In genomic region chr17:13589658-13590057, GRCh38 we compare ENCODE assay signal across 27 cellular contexts. TPM values are rescaled to one million over a fixed set of nuclear protein-coding genes. Genes with fewer than 3 reads are reported as not detected.
DNase-seq lines count a peak whose midpoint lies in the region; ATAC-seq and TF ChIP-seq lines count a peak whose summit lies in the region.
"Had no signal": no experiment of that assay in that cellular context is flagged by ENCODE, and none has a peak within 500 bp of the region (broad histone marks: within the 10 kb centered on the region; RNA-seq: fewer than 3 reads in every experiment).

No MANE protein-coding gene starts in this region.

- H3K9me3 Mint-ChIP-seq in chondrocyte (ENCODE audit: low read depth): no peaks in the 10 kb centered on the region
- H3K9me3 Mint-ChIP-seq in neural progenitor cell: no peaks in the 10 kb centered on the region
- H3K9me3 Mint-ChIP-seq: activated CD4-positive, alpha-beta T cell treated with anti-CD3 and anti-CD28 coated beads, Interleukin-2, amount 10 ng/mL, durations not matched to agents 7 days and 5 days had no signal

- H3K36me3 ChIP-seq in MM.1S (replicated peaks; ENCODE audit: insufficient read depth, low read length): no peaks in the 10 kb centered on the region
- no peaks in the 10 kb centered on the region for H3K36me3 ChIP-seq in neural progenitor cell
- H3K36me3 ChIP-seq: BLaER1, vagina had no signal

- H3K79me2 ChIP-seq in MM.1S (ENCODE audit: low read length) (no peaks in the 10 kb centered on the region), neural progenitor cell (ENCODE audit: low read depth) (no peaks in the 10 kb centered on the region)

- H3K4me3 ChIP-seq in GM12864 (ENCODE audit: low read depth, low read length) (no peak overlapping the region), MM.1S (ENCODE audit: low read length) (no peak overlapping the region), neural progenitor cell (no peak overlapping the region)
- H3K4me3 ChIP-seq: BLaER1, psoas muscle, vagina had no signal

- H3K9me3 ChIP-seq in MM.1S (replicated peaks; ENCODE audit: insufficient read depth, low read length) (no peaks in the 10 kb centered on the region), neural progenitor cell (ENCODE audit: low read depth) (no peaks in the 10 kb centered on the region)
- H3K9me3 ChIP-seq: Caco-2, psoas muscle, vagina had no signal

- H4K20me1 ChIP-seq in MM.1S (ENCODE audit: insufficient read depth, low read length) (no peaks in the 10 kb centered on the region), neural progenitor cell (ENCODE audit: low read depth) (no peaks in the 10 kb centered on the region)
- H4K20me1 ChIP-seq: BLaER1 had no signal

- H3K9ac ChIP-seq in MM.1S (ENCODE audit: low read length) (no peak overlapping the region), neural progenitor cell (no peak overlapping the region)
- H3K9ac ChIP-seq: BLaER1 had no signal

- H3K27ac Mint-ChIP-seq in chondrocyte (ENCODE audit: unreplicated experiment) (peak overlapping the region; percentile 73), neural progenitor cell (no peak overlapping the region)
- H3K27ac Mint-ChIP-seq: activated CD4-positive, alpha-beta T cell treated with anti-CD3 and anti-CD28 coated beads, Interleukin-2, amount 10 ng/mL, durations not matched to agents 7 days and 5 days; dendritic cell treated with granulocyte-macrophage colony-stimulating factor and Interleukin-4, amounts not matched to agents 40 ng/mL and 50 ng/mL, for 4 days had no signal

- TF ChIP-seq CTCF in GM12864 (IDR thresholded peaks at IDR 0.05; ENCODE audit: low read depth, low read length, missing control alignments): no peak
- no peak for TF ChIP-seq CTCF in MM.1S (IDR thresholded peaks at IDR 0.05; ENCODE audit: low read length)
- no peak for TF ChIP-seq CTCF in chondrocyte (IDR thresholded peaks at IDR 0.05)
- no peak for TF ChIP-seq CTCF in neural progenitor cell (IDR thresholded peaks at IDR 0.05)

- H3K4me3 Mint-ChIP-seq in chondrocyte (ENCODE audit: unreplicated experiment) (no peak overlapping the region), neural progenitor cell (no peak overlapping the region)
- H3K4me3 Mint-ChIP-seq: activated CD4-positive, alpha-beta T cell treated with anti-CD3 and anti-CD28 coated beads, Interleukin-2, amount 10 ng/mL, durations not matched to agents 7 days and 5 days; dendritic cell treated with granulocyte-macrophage colony-stimulating factor and Interleukin-4, amounts not matched to agents 40 ng/mL and 50 ng/mL, for 4 days had no signal

- H3K36me3 Mint-ChIP-seq in chondrocyte (ENCODE audit: low read depth): no peaks in the 10 kb centered on the region
- H3K36me3 Mint-ChIP-seq in neural progenitor cell: no peaks in the 10 kb centered on the region

- no peaks in the 10 kb centered on the region for H3K27me3 Mint-ChIP-seq in chondrocyte (ENCODE audit: low read depth)
- no peaks in the 10 kb centered on the region for H3K27me3 Mint-ChIP-seq in neural progenitor cell (ENCODE audit: insufficient read depth, low read depth)
- H3K27me3 Mint-ChIP-seq: activated CD4-positive, alpha-beta T cell treated with anti-CD3 and anti-CD28 coated beads, Interleukin-2, amount 10 ng/mL, durations not matched to agents 7 days and 5 days had no signal

- no peak for ATAC-seq in HG03108 (IDR thresholded peaks at IDR 0.05; ENCODE audit: unreplicated experiment)
- ATAC-seq: psoas muscle had no signal

- no peaks in the 10 kb centered on the region for H3K4me1 ChIP-seq in MM.1S (ENCODE audit: low read length)
- H3K4me1 ChIP-seq in neural progenitor cell: peaks cover 4% of the 10 kb centered on the region
- H3K4me1 ChIP-seq: Caco-2 had no signal

- H3K4me2 ChIP-seq in MM.1S (ENCODE audit: low read depth, low read length): no peak overlapping the region
- no peak overlapping the region for H3K4me2 ChIP-seq in neural progenitor cell
- H3K4me2 ChIP-seq: BLaER1 had no signal

- DNase-seq in GM12864 (ENCODE audit: low read depth) (peak; percentile 10), MM.1S (peak; percentile 67), chondrocyte (ENCODE audit: low spot score) (no peak), neural progenitor cell (ENCODE audit: low spot score) (no peak), NCI-H345 treated with DMSO at 0.1 percent for 48 hours (lab: John Stamatoyannopoulos, UW; ENCODE audit: unreplicated experiment) (no peak), SHP77 (lab: John Stamatoyannopoulos, UW) (no peak)
- no peak for DNase-seq in stimulated activated CD4-positive, alpha-beta T cell treated with anti-CD3 and anti-CD28 coated beads, Interleukin-2, amount 100 ng/mL, for 24 hours
- DNase-seq: ACHN; activated CD4-positive, alpha-beta T cell treated with anti-CD3 and anti-CD28 coated beads, Interleukin-2, amount 10 ng/mL, durations not matched to agents 7 days and 5 days; activated naive CD4-positive, alpha-beta T cell treated with Interleukin-2 at 50 U/mL for 16 hours; activated T-cell treated with anti-CD3 and anti-CD28 coated beads, Interleukin-2, amount 50 U/mL, for 48 hours; amniotic stem cell; Caco-2; DND-41; HCEC 1CT; islet precursor cell; KBM-7; NCI-H1694; NCI-H524; psoas muscle; stimulated activated CD4-positive, alpha-beta T cell treated with anti-CD3 and anti-CD28 coated beads, Interleukin-4, amount 100 ng/mL, for 1 hour; stimulated activated naive CD4-positive, alpha-beta T cell had no signal

- H3K4me1 Mint-ChIP-seq in chondrocyte (ENCODE audit: low read depth): peaks cover 72% of the 10 kb centered on the region
- H3K4me1 Mint-ChIP-seq in neural progenitor cell: peaks cover 2% of the 10 kb centered on the region
- H3K4me1 Mint-ChIP-seq: activated CD4-positive, alpha-beta T cell treated with anti-CD3 and anti-CD28 coated beads, Interleukin-2, amount 10 ng/mL, durations not matched to agents 7 days and 5 days had no signal

- H2AFZ ChIP-seq in MM.1S (ENCODE audit: low read length) (no peak overlapping the region), neural progenitor cell (replicated peaks) (peak overlapping the region; percentile 62)

- no peaks in the 10 kb centered on the region for H3K27me3 ChIP-seq in MM.1S (replicated peaks; ENCODE audit: insufficient read depth, low read length)
- no peaks in the 10 kb centered on the region for H3K27me3 ChIP-seq in neural progenitor cell
- H3K27me3 ChIP-seq: BLaER1, vagina had no signal

- peak overlapping the region; percentile 20; the same call in 1 of the 2 replicates for H3K27ac ChIP-seq in MM.1S (ENCODE audit: low read length)
- no peak overlapping the region for H3K27ac ChIP-seq in neural progenitor cell
- H3K27ac ChIP-seq: BLaER1, psoas muscle, RWPE1, vagina had no signal

- H3F3A ChIP-seq in MM.1S (ENCODE audit: insufficient read depth, low read length) (0 out of 2 replicates have a peak, but pooled peaks cover 4% of the 10 kb centered on the region), neural progenitor cell (ENCODE audit: low read depth) (no peaks in the 10 kb centered on the region)

- no peaks in the 10 kb centered on the region for H3K9me2 ChIP-seq in MM.1S (replicated peaks; ENCODE audit: insufficient read depth, low read length)

RNA-seq across cellular contexts. Expression of gene HS3ST3A1, which starts 12.1 kb away (rescaled TPM):
- total RNA-seq in chondrocyte (8.8 to 11.5 TPM (median 10.6 TPM) in 3 replicates), neural progenitor cell (ENCODE audit: low replicate concordance) (3.0 and 8.4 TPM in 2 replicates)
- total RNA-seq: Caco-2 had no signal

Comparison
In these comparisons a context has a peak if more than half of its experiments do, and no peak if none do; other contexts are left out.
1. DNase-seq: peak in GM12864 (single experiment) and MM.1S (single experiment); none in chondrocyte (single experiment), neural progenitor cell (single experiment), NCI-H345 treated with DMSO at 0.1 percent for 48 hours (single experiment), SHP77 (0 of 2) and stimulated activated CD4-positive, alpha-beta T cell treated with anti-CD3 and anti-CD28 coated beads, Interleukin-2, amount 100 ng/mL, for 24 hours (0 of 2).